ENCODE assay signal across 14 cellular contexts in the genomic region with DNA sequence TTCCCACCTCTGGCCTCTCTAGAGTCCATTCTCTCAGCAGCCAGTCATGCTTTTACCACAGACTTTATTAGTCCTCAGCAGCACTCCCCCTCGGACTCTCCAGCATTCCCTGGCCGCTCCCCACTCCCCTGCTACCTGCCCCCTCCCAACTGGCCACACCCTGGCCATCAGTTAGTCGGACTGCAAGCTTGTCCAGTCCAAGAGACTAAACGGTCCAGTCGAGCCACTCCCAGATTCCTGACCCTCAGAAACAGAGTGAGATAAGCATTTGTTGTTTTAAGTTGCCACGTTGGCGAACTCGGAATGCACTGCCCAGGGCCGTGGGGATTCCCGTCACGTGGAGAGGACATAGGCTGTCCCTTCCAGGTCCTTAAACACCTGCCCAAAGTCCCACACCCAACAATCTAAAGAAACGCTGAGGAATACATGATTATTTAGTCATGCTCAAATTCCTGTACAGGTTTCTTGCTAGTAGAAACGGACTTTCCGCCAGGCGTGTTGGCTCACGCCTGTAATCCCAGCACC. TPM values are rescaled to one million over a fixed set of nuclear protein-coding genes. Genes with fewer than 3 reads are reported as not detected.
A peak's percentile ranks its signal among the peaks of the same experiment; 100 is the strongest.
DNase-seq lines count a peak whose midpoint lies in the region; ATAC-seq and TF ChIP-seq lines count a peak whose summit lies in the region.
"Had no signal": no experiment of that assay in that cellular context is flagged by ENCODE, and none has a peak within 500 bp of the region (broad histone marks: within the 10 kb centered on the region; RNA-seq: fewer than 3 reads in every experiment).

No MANE protein-coding gene starts in this region.

- H3K9me3 Mint-ChIP-seq in progenitor cell of endocrine pancreas (ENCODE audit: low read depth), result no peaks in the 10 kb centered on the region

- CTCF ChIA-PET in HCT116 (lab: Charles Lee), result no interaction called here

- H3K9me2 ChIP-seq in HCT116 (ENCODE audit: insufficient read depth), result no peaks in the 10 kb centered on the region

- peak overlapping the region; percentile 20; the same call in 1 of the 2 replicates for H3K27ac ChIP-seq in HCT116 (ENCODE audit: low read depth, low read length)
- H3K27ac ChIP-seq: ascending aorta, esophagus muscularis mucosa, sigmoid colon had no signal

- H3K36me3 Mint-ChIP-seq in T-helper 17 cell (ENCODE audit: low read depth) (no peaks in the 10 kb centered on the region), progenitor cell of endocrine pancreas (ENCODE audit: insufficient read depth) (no peaks in the 10 kb centered on the region)

- H3K9me3 ChIP-seq in HCT116 (ENCODE audit: control insufficient read depth in 1 of 2, insufficient read depth in 1 of 2, low read depth in 1 of 2, low read length in 2 of 2) (no peaks in the 10 kb centered on the region), T-helper 17 cell (ENCODE audit: control insufficient read depth, low read length, poor library complexity, severe bottlenecking) (no peaks in the 10 kb centered on the region)
- H3K9me3 ChIP-seq: ascending aorta, esophagus muscularis mucosa, sigmoid colon had no signal

- H3K9ac ChIP-seq in HCT116 (ENCODE audit: low read length), result peak overlapping the region; percentile 44

- intact Hi-C loops in HCT116 (cut with micrococcal nuclease), result no loop called here

- H3K27ac Mint-ChIP-seq in T-helper 17 cell, result peak overlapping the region; percentile 11
- H3K27ac Mint-ChIP-seq in progenitor cell of endocrine pancreas, result peak overlapping the region; percentile 94

- peak overlapping the region; percentile 73 for H3K4me2 ChIP-seq in HCT116 (ENCODE audit: low read length)

- H3K27me3 ChIP-seq in HCT116 (ENCODE audit: insufficient read depth, low read length), result no peaks in the 10 kb centered on the region
- H3K27me3 ChIP-seq: ascending aorta, esophagus muscularis mucosa, sigmoid colon had no signal

- POLR2A ChIA-PET in HCT116 (lab: Charles Lee), result no interaction called here

- H3K4me1 ChIP-seq in HCT116 (ENCODE audit: control insufficient read depth in 1 of 2, insufficient read depth in 2 of 2, low read length in 2 of 2), result peaks cover 45 to 62% of the 10 kb centered on the region in 2 experiments

- H3K4me1 Mint-ChIP-seq in T-helper 17 cell (peaks cover 20% of the 10 kb centered on the region), progenitor cell of endocrine pancreas (ENCODE audit: low read depth) (peaks cover 14% of the 10 kb centered on the region)

- peak overlapping the region; percentile 43 for H2AFZ ChIP-seq in HCT116 (ENCODE audit: low read depth, low read length, poor library complexity, severe bottlenecking)

- no peaks in the 10 kb centered on the region for H3K36me3 ChIP-seq in HCT116 (ENCODE audit: control insufficient read depth in 1 of 2, insufficient read depth in 2 of 2, low read length in 2 of 2)
- H3K36me3 ChIP-seq: sigmoid colon had no signal

- no peaks in the 10 kb centered on the region for H4K20me1 ChIP-seq in HCT116 (ENCODE audit: insufficient read depth)

- peak overlapping the region in 1 of 2 experiments; percentile 1; a peak in 1 of 4 replicates for H3K4me3 ChIP-seq in HCT116 (replicated peaks in 1 of 2; ENCODE audit: low read depth in 1 of 2, low read length in 2 of 2)
- H3K4me3 ChIP-seq: ascending aorta, esophagus muscularis mucosa, sigmoid colon had no signal

- ATAC-seq in HCT116 (peak; percentile 28), T-helper 17 cell (no peak), GM19035 (IDR thresholded peaks at IDR 0.05; ENCODE audit: unreplicated experiment) (no peak), GM18868 (IDR thresholded peaks at IDR 0.05; ENCODE audit: unreplicated experiment) (no peak)

- TF ChIP-seq RAD21 in HCT116 (IDR thresholded peaks at IDR 0.05; ENCODE audit: low read depth), result no peak

- peaks cover 7% of the 10 kb centered on the region for H3K79me2 ChIP-seq in HCT116 (ENCODE audit: insufficient read depth, low read length)

- no TSS peak for BruUV-seq in HCT116 (replicated peaks; lab: Mats Ljungman, UMichigan)

- no peak for TF ChIP-seq CTCF in HCT116 (IDR thresholded peaks at IDR 0.05 in 2 of 3, conservative IDR thresholded peaks at IDR 0.05 in 1 of 3; ENCODE audit: borderline replicate concordance in 1 of 3, insufficient read depth in 1 of 3, low read depth in 2 of 3, low read length in 2 of 3)
- TF ChIP-seq CTCF in progenitor cell of endocrine pancreas (IDR thresholded peaks at IDR 0.05; ENCODE audit: unreplicated experiment), result no peak

- RAD21 ChIA-PET in HCT116 (lab: Charles Lee; ENCODE audit: low non-redundant PET in 1 of 2, low total read pairs in 2 of 2, uncharacterized antibody in 2 of 2, unreplicated experiment in 2 of 2), result no interaction called here

- DNase-seq in HCT116 (ENCODE audit: low read depth, low spot score) (peak; percentile 63), T-helper 17 cell (no peak), iris pigment epithelial cell (ENCODE audit: low read depth) (peak; percentile 41), progenitor cell of endocrine pancreas (ENCODE audit: low spot score, unreplicated experiment) (peak; percentile 26), SHP77 treated with DMSO at 0.1 percent for 48 hours (lab: John Stamatoyannopoulos, UW) (no peak), MV-4-11 (lab: John Stamatoyannopoulos, UW) (no peak)
- DNase-seq: left cardiac atrium, NCI-H526, sigmoid colon, T-helper 9 cell had no signal

- H3K4me3 Mint-ChIP-seq in T-helper 17 cell, result no peak overlapping the region
- no peak overlapping the region for H3K4me3 Mint-ChIP-seq in progenitor cell of endocrine pancreas (ENCODE audit: low read depth)

- TF ChIP-seq POLR2A in HCT116 (IDR thresholded peaks at IDR 0.05; ENCODE audit: borderline replicate concordance, extremely low read depth, insufficient read depth, insufficient read length), result no peak

- no peaks in the 10 kb centered on the region for H3K27me3 Mint-ChIP-seq in T-helper 17 cell
- H3K27me3 Mint-ChIP-seq in progenitor cell of endocrine pancreas, result no peaks in the 10 kb centered on the region

TF ChIP-seq in HCT116, 20 proteins besides CTCF, POLR2A, EP300 and RAD21 (continues in another document):
- TF ChIP-seq TCF7L2 (IDR thresholded peaks at IDR 0.05; ENCODE audit: borderline replicate concordance, extremely low read depth, insufficient read depth, insufficient read length) (no peak), ZFX (IDR thresholded peaks at IDR 0.05) (no peak), CEBPB (IDR thresholded peaks at IDR 0.05; ENCODE audit: low read depth) (no peak), CBX3 (IDR thresholded peaks at IDR 0.05; ENCODE audit: low read depth) (no peak), SRF (IDR thresholded peaks at IDR 0.05; ENCODE audit: low read depth) (no peak), EGR1 (IDR thresholded peaks at IDR 0.05; ENCODE audit: low read depth) (no peak), POLR2AphosphoS5 (IDR thresholded peaks at IDR 0.05; ENCODE audit: low read depth, low read length) (no peak), YY1 (IDR thresholded peaks at IDR 0.05; ENCODE audit: extremely low read depth, insufficient replicate concordance, low read depth, low read length) (no peak), EZH2 (IDR thresholded peaks at IDR 0.05) (no peak)
- TF ChIP-seq, protein P1, sequence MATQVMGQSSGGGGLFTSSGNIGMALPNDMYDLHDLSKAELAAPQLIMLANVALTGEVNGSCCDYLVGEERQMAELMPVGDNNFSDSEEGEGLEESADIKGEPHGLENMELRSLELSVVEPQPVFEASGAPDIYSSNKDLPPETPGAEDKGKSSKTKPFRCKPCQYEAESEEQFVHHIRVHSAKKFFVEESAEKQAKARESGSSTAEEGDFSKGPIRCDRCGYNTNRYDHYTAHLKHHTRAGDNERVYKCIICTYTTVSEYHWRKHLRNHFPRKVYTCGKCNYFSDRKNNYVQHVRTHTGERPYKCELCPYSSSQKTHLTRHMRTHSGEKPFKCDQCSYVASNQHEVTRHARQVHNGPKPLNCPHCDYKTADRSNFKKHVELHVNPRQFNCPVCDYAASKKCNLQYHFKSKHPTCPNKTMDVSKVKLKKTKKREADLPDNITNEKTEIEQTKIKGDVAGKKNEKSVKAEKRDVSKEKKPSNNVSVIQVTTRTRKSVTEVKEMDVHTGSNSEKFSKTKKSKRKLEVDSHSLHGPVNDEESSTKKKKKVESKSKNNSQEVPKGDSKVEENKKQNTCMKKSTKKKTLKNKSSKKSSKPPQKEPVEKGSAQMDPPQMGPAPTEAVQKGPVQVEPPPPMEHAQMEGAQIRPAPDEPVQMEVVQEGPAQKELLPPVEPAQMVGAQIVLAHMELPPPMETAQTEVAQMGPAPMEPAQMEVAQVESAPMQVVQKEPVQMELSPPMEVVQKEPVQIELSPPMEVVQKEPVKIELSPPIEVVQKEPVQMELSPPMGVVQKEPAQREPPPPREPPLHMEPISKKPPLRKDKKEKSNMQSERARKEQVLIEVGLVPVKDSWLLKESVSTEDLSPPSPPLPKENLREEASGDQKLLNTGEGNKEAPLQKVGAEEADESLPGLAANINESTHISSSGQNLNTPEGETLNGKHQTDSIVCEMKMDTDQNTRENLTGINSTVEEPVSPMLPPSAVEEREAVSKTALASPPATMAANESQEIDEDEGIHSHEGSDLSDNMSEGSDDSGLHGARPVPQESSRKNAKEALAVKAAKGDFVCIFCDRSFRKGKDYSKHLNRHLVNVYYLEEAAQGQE (IDR thresholded peaks at IDR 0.05; ENCODE audit: low read depth), result no peak
- TF ChIP-seq, protein P2, sequence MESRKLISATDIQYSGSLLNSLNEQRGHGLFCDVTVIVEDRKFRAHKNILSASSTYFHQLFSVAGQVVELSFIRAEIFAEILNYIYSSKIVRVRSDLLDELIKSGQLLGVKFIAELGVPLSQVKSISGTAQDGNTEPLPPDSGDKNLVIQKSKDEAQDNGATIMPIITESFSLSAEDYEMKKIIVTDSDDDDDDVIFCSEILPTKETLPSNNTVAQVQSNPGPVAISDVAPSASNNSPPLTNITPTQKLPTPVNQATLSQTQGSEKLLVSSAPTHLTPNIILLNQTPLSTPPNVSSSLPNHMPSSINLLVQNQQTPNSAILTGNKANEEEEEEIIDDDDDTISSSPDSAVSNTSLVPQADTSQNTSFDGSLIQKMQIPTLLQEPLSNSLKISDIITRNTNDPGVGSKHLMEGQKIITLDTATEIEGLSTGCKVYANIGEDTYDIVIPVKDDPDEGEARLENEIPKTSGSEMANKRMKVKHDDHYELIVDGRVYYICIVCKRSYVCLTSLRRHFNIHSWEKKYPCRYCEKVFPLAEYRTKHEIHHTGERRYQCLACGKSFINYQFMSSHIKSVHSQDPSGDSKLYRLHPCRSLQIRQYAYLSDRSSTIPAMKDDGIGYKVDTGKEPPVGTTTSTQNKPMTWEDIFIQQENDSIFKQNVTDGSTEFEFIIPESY (IDR thresholded peaks at IDR 0.05; ENCODE audit: extremely low read depth, insufficient replicate concordance, low read length), result no peak

RNA-seq across cellular contexts. Expression of a gene that starts 5.8 kb away (rescaled TPM):
- total RNA-seq in HCT116 (2021; ENCODE audit: unreplicated experiment) (116 TPM), T-helper 17 cell (100 to 1,000 TPM; 140 to 154 TPM), progenitor cell of endocrine pancreas (183 and 184 TPM in 2 replicates)
- 79.4 and 81.2 TPM in 2 replicates for polyA plus RNA-seq in HCT116 (2012)

RNA-seq across cellular contexts. Expression of a gene that starts 12.0 kb away (rescaled TPM):
- total RNA-seq in HCT116 (2021; ENCODE audit: unreplicated experiment), result 266 TPM
- 192 and 225 TPM in 2 replicates for polyA plus RNA-seq in HCT116 (2012)
- 100 to 1,000 TPM; 197 to 251 TPM for total RNA-seq in T-helper 17 cell
- 178 and 183 TPM in 2 replicates for total RNA-seq in progenitor cell of endocrine pancreas

RNA-seq across cellular contexts. Expression of a gene that starts 58.1 kb away (rescaled TPM):
- total RNA-seq in HCT116 (2021; ENCODE audit: unreplicated experiment) (4,404 TPM), T-helper 17 cell (1,000 to 10,000 TPM; 4,192 to 4,476 TPM), progenitor cell of endocrine pancreas (1,643 and 1,699 TPM in 2 replicates)
- 9,099 and 10,215 TPM in 2 replicates for polyA plus RNA-seq in HCT116 (2012)

Comparison
In these comparisons a context has a peak if more than half of its experiments do, and no peak if none do; other contexts are left out.
1. DNase-seq: peak in HCT116 (single experiment), iris pigment epithelial cell (single experiment) and progenitor cell of endocrine pancreas (single experiment); none in T-helper 17 cell (0 of 3), SHP77 treated with DMSO at 0.1 percent for 48 hours (single experiment) and MV-4-11 (single experiment).